18 cellular contexts compared by ENCODE assay signal in the genomic region with DNA sequence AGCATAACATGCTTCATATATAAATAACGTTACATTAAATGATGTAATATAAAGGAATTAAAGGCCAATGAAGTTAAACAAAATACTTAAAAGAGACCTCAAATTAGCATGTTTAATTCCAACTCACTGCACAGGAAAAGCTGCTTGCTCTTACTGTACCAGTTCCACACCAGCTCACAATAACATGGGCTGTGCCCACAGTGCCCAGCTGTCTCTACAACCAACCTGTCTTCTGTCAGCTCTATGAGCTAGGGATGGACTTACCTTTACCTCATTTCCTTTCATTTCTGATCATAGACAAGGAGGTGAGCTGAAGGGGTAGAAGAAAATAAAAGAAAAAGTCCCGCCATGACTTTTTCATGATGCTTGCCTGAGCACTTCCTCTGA.
DNase-seq lines count a peak whose midpoint lies in the region; ATAC-seq, FAIRE-seq and TF ChIP-seq lines count a peak whose summit lies in the region.
"Had no signal": no experiment of that assay in that cellular context is flagged by ENCODE, and none has a peak within 500 bp of the region (broad histone marks: within the 10 kb centered on the region; RNA-seq: fewer than 3 reads in every experiment).

No MANE protein-coding gene starts in this region.

- H3K4me3 ChIP-seq in Karpas-422 (ENCODE audit: low read length) (no peak overlapping the region), HepG2 (replicated peaks in 1 of 3; ENCODE audit: insufficient read depth in 1 of 3, low read depth in 2 of 3, low read length in 3 of 3) (no peak overlapping the region), thyroid gland (replicated peaks in 1 of 3) (no peak overlapping the region)

- FAIRE-seq in HepG2 (lab: Jason Lieb, UNC): no peak
- FAIRE-seq: A204.1, GM12892, GM19239, H54 had no signal

- no peaks in the 10 kb centered on the region for H4K20me1 ChIP-seq in Karpas-422 (ENCODE audit: insufficient read depth, low read depth, low read length)
- H4K20me1 ChIP-seq in HepG2 (ENCODE audit: insufficient read depth, low read length): no peaks in the 10 kb centered on the region

- in situ Hi-C loops in HepG2 (cut with HindIII; ENCODE audit: extremely low pct_ligation_motif_present, low pct_unique_long_range_greater_than_20kb): no loop called here

- H2AFZ ChIP-seq in Karpas-422 (ENCODE audit: low read length): peak overlapping the region; percentile 34; the same call in 1 of the 2 replicates
- no peak overlapping the region for H2AFZ ChIP-seq in HepG2 (ENCODE audit: low read length)

- 23% methylated on average over 2 of the region's 2 CpGs for WGBS in HepG2 (ENCODE audit: low lambda C conversion rate)
- 42 to 69% methylated on average over 2 of the region's 2 CpGs for WGBS in thyroid gland, 2 donors

- ATAC-seq in HepG2: peak; percentile 19; the same call in 1 of the 3 replicates
- no peak for ATAC-seq in GM21737 (IDR thresholded peaks at IDR 0.05; ENCODE audit: unreplicated experiment)

- peak overlapping the region; percentile 1 for H3K4me2 ChIP-seq in Karpas-422 (ENCODE audit: low read depth, low read length, poor library complexity, severe bottlenecking)
- no peak overlapping the region for H3K4me2 ChIP-seq in HepG2 (ENCODE audit: low read depth, low read length)

- no peak for TF ChIP-seq CTCF in HepG2 (CRISPR knock-in tag; IDR thresholded peaks at IDR 0.05)
- TF ChIP-seq CTCF in thyroid gland (IDR thresholded peaks at IDR 0.05): no peak

- H3K27me3 ChIP-seq in Karpas-422 (ENCODE audit: low read length) (no peaks in the 10 kb centered on the region), HepG2 (ENCODE audit: control insufficient read depth in 1 of 2, insufficient read depth in 2 of 2, low read length in 2 of 2) (no peaks in the 10 kb centered on the region), thyroid gland (no peaks in the 10 kb centered on the region)

- H3K4me1 ChIP-seq in Karpas-422 (ENCODE audit: low read length) (peaks cover 29% of the 10 kb centered on the region), HepG2 (ENCODE audit: insufficient read depth, low read length) (peaks cover 15% of the 10 kb centered on the region), thyroid gland (peaks cover 51 to 68% of the 10 kb centered on the region in 2 donors)

- no TSS peak for BruUV-seq in HepG2 (replicated peaks; lab: Mats Ljungman, UMichigan)

- H3K27ac ChIP-seq in Karpas-422 (ENCODE audit: low read length) (no peak overlapping the region), HepG2 (ENCODE audit: extremely low read length, insufficient read depth, low read length) (no peak overlapping the region), thyroid gland (peak overlapping the region; percentile 85 to 94 (median 91))
- H3K27ac ChIP-seq: HL-60 had no signal

- TF ChIP-seq POLR2A in HepG2 (IDR thresholded peaks at IDR 0.05; ENCODE audit: insufficient read depth in 1 of 2, low read depth in 2 of 2, low read length in 2 of 2) (no peak), thyroid gland (IDR thresholded peaks at IDR 0.05) (peak in 1 of 2 donors; percentile 54)

- no peak for TF ChIP-seq EP300 in HepG2 (IDR thresholded peaks at IDR 0.05; ENCODE audit: low read depth in 2 of 2, low read length in 2 of 2)
- TF ChIP-seq EP300 in HepG2 (CRISPR knock-in tag; IDR thresholded peaks at IDR 0.05; ENCODE audit: borderline replicate concordance): no peak

- no peak for TF ChIP-seq RAD21 in HepG2 (CRISPR knock-in tag; IDR thresholded peaks at IDR 0.05)

- intact Hi-C loops in HepG2 (cut with micrococcal nuclease; ENCODE audit: unreplicated experiment): no loop called here
- intact Hi-C loops in thyroid gland (cut with DNase I): no loop called here

- H3K36me3 ChIP-seq in Karpas-422 (ENCODE audit: insufficient read depth, low read length) (no peaks in the 10 kb centered on the region), HepG2 (replicated peaks in 1 of 2; ENCODE audit: control insufficient read depth in 1 of 2, insufficient read depth in 2 of 2, low read length in 2 of 2) (no peaks in the 10 kb centered on the region), thyroid gland (no peaks in the 10 kb centered on the region)

- CTCF ChIA-PET in HepG2 (lab: Yijun Ruan, JAX; ENCODE audit: low intra/inter-chr PET ratio, low total read pairs): no interaction called here

- peak; percentile 50 for DNase-seq in DMS79 (lab: John Stamatoyannopoulos, UW)
- no peak for DNase-seq in Karpas-422
- DNase-seq in HepG2 (ENCODE audit: low spot score): no peak
- DNase-seq in thyroid gland: peak; percentile 46 to 62
- DNase-seq in H4 (ENCODE audit: low spot score): no peak
- no peak for DNase-seq in NCI-H146 treated with DMSO at 0.1 percent for 48 hours (lab: John Stamatoyannopoulos, UW; ENCODE audit: unreplicated experiment)
- DNase-seq: C1 segment of cervical spinal cord; Calu3; CD4-positive, alpha-beta T cell; DND-41; GDM1; IMR-90 had no signal

- H3K9ac ChIP-seq in Karpas-422 (ENCODE audit: low read length): no peak overlapping the region
- no peak overlapping the region for H3K9ac ChIP-seq in HepG2 (ENCODE audit: insufficient read depth, low read depth, low read length)

- H3K9me2 ChIP-seq in Karpas-422 (replicated peaks; ENCODE audit: insufficient read depth, low read length): no peaks in the 10 kb centered on the region

- H3K79me2 ChIP-seq in Karpas-422 (ENCODE audit: low read length) (no peaks in the 10 kb centered on the region), HepG2 (ENCODE audit: insufficient read depth, low read length) (no peaks in the 10 kb centered on the region)

- POLR2A ChIA-PET in HepG2 (lab: Yijun Ruan, JAX): no interaction called here

- H3K9me3 ChIP-seq in Karpas-422 (ENCODE audit: low read length) (no peaks in the 10 kb centered on the region), HepG2 (ENCODE audit: low read length) (no peaks in the 10 kb centered on the region), thyroid gland (no peaks in the 10 kb centered on the region)

TF ChIP-seq in HepG2, 621 proteins besides CTCF, POLR2A, EP300 and RAD21:
- TF ChIP-seq ZNF296 (CRISPR knock-in tag; conservative IDR thresholded peaks at IDR 0.05) (no peak), ZNF256 (CRISPR knock-in tag; conservative IDR thresholded peaks at IDR 0.05) (no peak), KAT8 (CRISPR knock-in tag; IDR thresholded peaks at IDR 0.05) (no peak), NBN (conservative IDR thresholded peaks at IDR 0.05) (no peak), KDM6A (CRISPR knock-in tag; IDR thresholded peaks at IDR 0.05; ENCODE audit: low read depth) (no peak), ZNF547 (CRISPR knock-in tag; IDR thresholded peaks at IDR 0.05) (no peak), HOXD1 (CRISPR knock-in tag; IDR thresholded peaks at IDR 0.05) (no peak), ZNF878 (CRISPR knock-in tag; IDR thresholded peaks at IDR 0.05) (no peak)
- TF ChIP-seq, protein P1, sequence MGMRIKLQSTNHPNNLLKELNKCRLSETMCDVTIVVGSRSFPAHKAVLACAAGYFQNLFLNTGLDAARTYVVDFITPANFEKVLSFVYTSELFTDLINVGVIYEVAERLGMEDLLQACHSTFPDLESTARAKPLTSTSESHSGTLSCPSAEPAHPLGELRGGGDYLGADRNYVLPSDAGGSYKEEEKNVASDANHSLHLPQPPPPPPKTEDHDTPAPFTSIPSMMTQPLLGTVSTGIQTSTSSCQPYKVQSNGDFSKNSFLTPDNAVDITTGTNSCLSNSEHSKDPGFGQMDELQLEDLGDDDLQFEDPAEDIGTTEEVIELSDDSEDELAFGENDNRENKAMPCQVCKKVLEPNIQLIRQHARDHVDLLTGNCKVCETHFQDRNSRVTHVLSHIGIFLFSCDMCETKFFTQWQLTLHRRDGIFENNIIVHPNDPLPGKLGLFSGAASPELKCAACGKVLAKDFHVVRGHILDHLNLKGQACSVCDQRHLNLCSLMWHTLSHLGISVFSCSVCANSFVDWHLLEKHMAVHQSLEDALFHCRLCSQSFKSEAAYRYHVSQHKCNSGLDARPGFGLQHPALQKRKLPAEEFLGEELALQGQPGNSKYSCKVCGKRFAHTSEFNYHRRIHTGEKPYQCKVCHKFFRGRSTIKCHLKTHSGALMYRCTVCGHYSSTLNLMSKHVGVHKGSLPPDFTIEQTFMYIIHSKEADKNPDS (CRISPR knock-in tag; IDR thresholded peaks at IDR 0.05): no peak
- TF ChIP-seq, protein P2, sequence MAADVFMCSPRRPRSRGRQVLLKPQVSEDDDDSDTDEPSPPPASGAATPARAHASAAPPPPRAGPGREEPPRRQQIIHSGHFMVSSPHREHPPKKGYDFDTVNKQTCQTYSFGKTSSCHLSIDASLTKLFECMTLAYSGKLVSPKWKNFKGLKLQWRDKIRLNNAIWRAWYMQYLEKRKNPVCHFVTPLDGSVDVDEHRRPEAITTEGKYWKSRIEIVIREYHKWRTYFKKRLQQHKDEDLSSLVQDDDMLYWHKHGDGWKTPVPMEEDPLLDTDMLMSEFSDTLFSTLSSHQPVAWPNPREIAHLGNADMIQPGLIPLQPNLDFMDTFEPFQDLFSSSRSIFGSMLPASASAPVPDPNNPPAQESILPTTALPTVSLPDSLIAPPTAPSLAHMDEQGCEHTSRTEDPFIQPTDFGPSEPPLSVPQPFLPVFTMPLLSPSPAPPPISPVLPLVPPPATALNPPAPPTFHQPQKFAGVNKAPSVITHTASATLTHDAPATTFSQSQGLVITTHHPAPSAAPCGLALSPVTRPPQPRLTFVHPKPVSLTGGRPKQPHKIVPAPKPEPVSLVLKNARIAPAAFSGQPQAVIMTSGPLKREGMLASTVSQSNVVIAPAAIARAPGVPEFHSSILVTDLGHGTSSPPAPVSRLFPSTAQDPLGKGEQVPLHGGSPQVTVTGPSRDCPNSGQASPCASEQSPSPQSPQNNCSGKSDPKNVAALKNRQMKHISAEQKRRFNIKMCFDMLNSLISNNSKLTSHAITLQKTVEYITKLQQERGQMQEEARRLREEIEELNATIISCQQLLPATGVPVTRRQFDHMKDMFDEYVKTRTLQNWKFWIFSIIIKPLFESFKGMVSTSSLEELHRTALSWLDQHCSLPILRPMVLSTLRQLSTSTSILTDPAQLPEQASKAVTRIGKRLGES (CRISPR knock-in tag; IDR thresholded peaks at IDR 0.05; ENCODE audit: borderline replicate concordance): no peak
TF ChIP-seq in HepG2: peak in this region for 0.

Comparison
In these comparisons a context has a peak if more than half of its experiments do, and no peak if none do; other contexts are left out.
1. DNase-seq: peak in DMS79 (single experiment) and thyroid gland (2 of 2); none in Karpas-422 (single experiment), HepG2 (single experiment), H4 (single experiment) and NCI-H146 treated with DMSO at 0.1 percent for 48 hours (single experiment).
2. H3K27ac ChIP-seq: peak in thyroid gland (3 of 3); none in Karpas-422 (single experiment) and HepG2 (single experiment).